9 cellular contexts compared by ENCODE assay signal in the genomic region with DNA sequence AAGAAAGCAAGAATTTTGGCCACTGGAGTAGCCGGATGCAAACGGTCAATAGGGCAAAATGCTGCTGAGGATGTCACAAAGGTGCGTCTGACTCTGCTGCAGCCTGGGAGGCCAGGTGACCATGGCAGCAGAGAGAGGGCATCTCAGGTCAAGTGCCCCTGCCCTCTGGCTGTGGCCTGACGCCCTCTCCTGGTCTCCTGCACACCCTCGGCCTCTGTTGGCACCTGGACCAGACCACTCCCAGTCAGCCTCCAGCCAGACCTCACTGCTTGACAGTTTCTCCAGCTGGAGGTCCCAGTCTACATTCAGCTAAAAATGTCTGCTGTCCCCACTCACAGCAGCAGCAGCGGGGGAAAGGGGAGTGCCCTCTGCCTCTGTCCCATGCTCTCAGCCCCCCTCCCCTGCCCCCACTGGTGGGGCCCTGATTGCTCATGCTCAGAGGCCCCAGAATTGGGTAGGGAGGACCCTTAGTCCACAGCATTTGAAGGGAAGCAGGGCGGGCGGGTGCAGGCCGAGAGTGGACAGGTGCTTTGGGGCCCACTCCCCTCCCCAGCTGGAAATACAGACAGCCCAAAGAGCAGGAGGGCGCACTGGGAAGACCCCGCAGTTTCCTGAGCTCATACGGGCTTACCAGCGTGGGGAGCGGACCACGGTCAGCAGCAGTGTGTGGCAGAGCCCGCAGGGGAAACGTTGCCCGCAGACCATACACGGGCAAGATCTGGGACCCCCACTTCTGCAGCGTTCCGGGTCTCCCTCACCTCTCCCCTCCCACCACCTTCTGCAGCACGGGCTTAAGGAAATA. TPM values are rescaled to one million over a fixed set of nuclear protein-coding genes. Genes with fewer than 3 reads are reported as not detected.
DNase-seq lines count a peak whose midpoint lies in the region; ATAC-seq and TF ChIP-seq lines count a peak whose summit lies in the region.
"Had no signal": no experiment of that assay in that cellular context is flagged by ENCODE, and none has a peak within 500 bp of the region (broad histone marks: within the 10 kb centered on the region; RNA-seq: fewer than 3 reads in every experiment).

No MANE protein-coding gene starts in this region.

- H3K36me3 ChIP-seq in SK-N-MC (ENCODE audit: insufficient read depth, low read length) = no peaks in the 10 kb centered on the region
- no peaks in the 10 kb centered on the region for H3K36me3 ChIP-seq in iPS-20b (ENCODE audit: insufficient read depth, low read depth, low read length)
- no peaks in the 10 kb centered on the region for H3K36me3 ChIP-seq in upper lobe of right lung

- peaks cover 31% of the 10 kb centered on the region for H3K27me3 ChIP-seq in iPS-20b (ENCODE audit: insufficient read depth, low read length)
- H3K27me3 ChIP-seq in upper lobe of right lung = peaks cover 26% of the 10 kb centered on the region

- H3K27ac Mint-ChIP-seq in stimulated activated naive CD8-positive, alpha-beta T cell treated with anti-CD3 and anti-CD28 coated beads, Interleukin-15, amount 100 ng/mL, for 72 hours = no peak overlapping the region

- H3K9me3 Mint-ChIP-seq in stimulated activated naive CD8-positive, alpha-beta T cell treated with anti-CD3 and anti-CD28 coated beads, Interleukin-15, amount 100 ng/mL, for 72 hours = no peaks in the 10 kb centered on the region

- TF ChIP-seq CTCF in upper lobe of right lung (IDR thresholded peaks at IDR 0.05) = peak; percentile 13

- H3K4me3 ChIP-seq in SK-N-MC (peak overlapping the region; percentile 83), iPS-20b (ENCODE audit: low read length) (peak overlapping the region; percentile 70), upper lobe of right lung (no peak overlapping the region)

- H3K4me1 Mint-ChIP-seq in stimulated activated naive CD8-positive, alpha-beta T cell treated with anti-CD3 and anti-CD28 coated beads, Interleukin-15, amount 100 ng/mL, for 72 hours = peaks cover 40% of the 10 kb centered on the region

- DNase-seq in stimulated activated naive CD8-positive, alpha-beta T cell treated with anti-CD3 and anti-CD28 coated beads, Interleukin-15, amount 100 ng/mL, for 72 hours = no peak
- no peak for DNase-seq in stimulated activated naive CD8-positive, alpha-beta T cell treated with anti-CD3 and anti-CD28 coated beads, Interleukin-15, Interleukin-2, amounts not matched to agents 100 U/mL and 50 U/mL, for 24 hours
- DNase-seq in SK-N-MC (ENCODE audit: low read depth, low spot score) = no peak
- no peak for DNase-seq in upper lobe of right lung
- no peak for DNase-seq in activated CD4-positive, CD25-positive, alpha-beta regulatory T cell treated with anti-CD3 and anti-CD28 coated beads, Interleukin-2, amount 50 U/mL, for 72 hours
- DNase-seq: foreskin melanocyte had no signal

- no peak for ATAC-seq in stimulated activated naive CD8-positive, alpha-beta T cell treated with anti-CD3 and anti-CD28 coated beads, Interleukin-15, amount 100 ng/mL, for 72 hours
- ATAC-seq in stimulated activated naive CD8-positive, alpha-beta T cell treated with anti-CD3 and anti-CD28 coated beads, Interleukin-15, Interleukin-2, amounts not matched to agents 100 U/mL and 50 U/mL, for 24 hours = no peak
- ATAC-seq in upper lobe of right lung (no peak), HG02840 (IDR thresholded peaks at IDR 0.05; ENCODE audit: low FRiP score, unreplicated experiment) (no peak), HG02870 (IDR thresholded peaks at IDR 0.05; ENCODE audit: unreplicated experiment) (no peak)

- peaks cover 37% of the 10 kb centered on the region for H3K27me3 Mint-ChIP-seq in stimulated activated naive CD8-positive, alpha-beta T cell treated with anti-CD3 and anti-CD28 coated beads, Interleukin-15, amount 100 ng/mL, for 72 hours

- H3K9ac ChIP-seq in SK-N-MC (ENCODE audit: insufficient read length) (no peak overlapping the region), iPS-20b (ENCODE audit: low read depth, low read length) (peak overlapping the region; percentile 80; the same call in 1 of the 2 replicates)

- H3K4me3 Mint-ChIP-seq in stimulated activated naive CD8-positive, alpha-beta T cell treated with anti-CD3 and anti-CD28 coated beads, Interleukin-15, amount 100 ng/mL, for 72 hours = peak overlapping the region; percentile 73 to 87

- H3K27ac ChIP-seq in SK-N-MC (no peak overlapping the region), iPS-20b (ENCODE audit: low read length) (no peak overlapping the region), upper lobe of right lung (no peak overlapping the region)

- intact Hi-C loops in upper lobe of right lung (cut with DNase I) = no loop called here

- H3K4me1 ChIP-seq in iPS-20b (ENCODE audit: insufficient read depth, low read length) (peaks cover 4% of the 10 kb centered on the region; the same call in 1 of the 2 replicates), upper lobe of right lung (peaks cover 15% of the 10 kb centered on the region)

- H3K9me3 ChIP-seq in SK-N-MC (ENCODE audit: low read depth, low read length) (no peaks in the 10 kb centered on the region), iPS-20b (ENCODE audit: insufficient read depth, low read depth, low read length) (no peaks in the 10 kb centered on the region), upper lobe of right lung (no peaks in the 10 kb centered on the region)

RNA-seq across cellular contexts. Expression of gene BRSK2, which starts 1.6 kb away (rescaled TPM):
- total RNA-seq in upper lobe of right lung = 0.26 TPM
